9 cellular contexts compared by ENCODE assay signal in the genomic region with DNA sequence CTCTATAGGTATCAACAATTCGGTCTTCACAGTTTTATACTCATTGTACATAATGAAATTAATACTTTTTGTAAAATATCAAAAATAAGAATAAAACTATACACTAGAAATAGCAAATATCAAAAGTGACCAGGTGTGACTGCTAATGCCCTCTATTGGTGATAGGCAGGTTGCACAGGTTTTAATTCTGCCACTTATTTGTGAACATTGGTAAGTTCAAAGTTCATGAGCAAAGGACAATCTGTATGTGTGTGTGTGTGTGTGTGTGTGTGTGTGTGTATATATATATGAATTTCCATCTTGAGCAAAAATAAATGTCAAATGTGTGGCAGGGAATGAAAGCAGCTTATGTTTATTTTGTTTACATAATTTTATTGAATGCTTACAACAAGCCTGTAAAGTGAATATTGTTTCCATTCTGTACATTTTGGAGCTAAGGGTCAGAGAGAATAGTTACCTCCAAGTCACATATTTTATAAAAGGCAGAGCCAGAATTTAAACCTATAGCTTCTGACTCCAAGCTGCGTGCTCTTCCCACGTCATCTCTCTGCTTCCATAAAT.
DNase-seq lines count a peak whose midpoint lies in the region; ATAC-seq and TF ChIP-seq lines count a peak whose summit lies in the region.
"Had no signal": no experiment of that assay in that cellular context is flagged by ENCODE, and none has a peak within 500 bp of the region (broad histone marks: within the 10 kb centered on the region; RNA-seq: fewer than 3 reads in every experiment).

No MANE protein-coding gene starts in this region.

- 85 to 92% (median 89%) methylated on average over 3 of the region's 3 CpGs for WGBS in psoas muscle, 3 donors

- H3K4me1 Mint-ChIP-seq in nephron progenitor cell: no peaks in the 10 kb centered on the region

- TF ChIP-seq CTCF in VCaP (conservative IDR thresholded peaks at IDR 0.05) (peak; percentile 80), nephron progenitor cell (IDR thresholded peaks at IDR 0.05) (peak; percentile 22), psoas muscle (IDR thresholded peaks at IDR 0.05) (no peak)

- peaks cover 4% of the 10 kb centered on the region for H3K27me3 Mint-ChIP-seq in nephron progenitor cell (ENCODE audit: low read depth, poor library complexity)

- H3K27ac ChIP-seq in VCaP (no peak overlapping the region), psoas muscle (no peak overlapping the region)
- H3K27ac ChIP-seq: skin epidermis had no signal

- no peaks in the 10 kb centered on the region for H3K9me3 ChIP-seq in psoas muscle

- H3K27ac Mint-ChIP-seq in nephron progenitor cell: no peak overlapping the region
- no peak overlapping the region for H3K27ac Mint-ChIP-seq in activated naive CD4-positive, alpha-beta T cell treated with anti-CD3 and anti-CD28 coated beads, Interleukin-2, amount 50 U/mL, for 72 hours

- ATAC-seq in HG02938 (IDR thresholded peaks at IDR 0.05; ENCODE audit: unreplicated experiment): peak; percentile 61
- ATAC-seq in psoas muscle: no peak
- no peak for ATAC-seq in activated naive CD4-positive, alpha-beta T cell treated with anti-CD3 and anti-CD28 coated beads, Interleukin-2, amount 50 U/mL, for 72 hours
- ATAC-seq in HG03025 (IDR thresholded peaks at IDR 0.05; ENCODE audit: low FRiP score, unreplicated experiment): no peak

- no peak overlapping the region for H3K4me3 Mint-ChIP-seq in nephron progenitor cell

- H3K27me3 ChIP-seq in psoas muscle (ENCODE audit: insufficient read depth in 3 of 3, low read length in 2 of 3): no peaks in the 10 kb centered on the region

- no peaks in the 10 kb centered on the region for H3K4me1 ChIP-seq in psoas muscle

- H3K9me3 Mint-ChIP-seq in nephron progenitor cell: peaks cover 15% of the 10 kb centered on the region
- peaks cover 0 to 12% of the 10 kb centered on the region in 2 donors for H3K9me3 Mint-ChIP-seq in activated naive CD4-positive, alpha-beta T cell treated with anti-CD3 and anti-CD28 coated beads, Interleukin-2, amount 50 U/mL, for 72 hours

- intact Hi-C loops in psoas muscle (cut with DNase I): no loop called here

- no peak overlapping the region for H3K4me3 ChIP-seq in psoas muscle
- H3K4me3 ChIP-seq: skin epidermis had no signal

- H3K36me3 ChIP-seq in psoas muscle (ENCODE audit: insufficient read depth in 1 of 2, low read depth in 1 of 2): no peaks in the 10 kb centered on the region

- DNase-seq in DMS 273 (lab: John Stamatoyannopoulos, UW; ENCODE audit: unreplicated experiment): peak; percentile 22
- DNase-seq in DMS 273 treated with DMSO at 0.1 percent for 48 hours (lab: John Stamatoyannopoulos, UW): no peak
- DNase-seq in nephron progenitor cell: no peak
- no peak for DNase-seq in psoas muscle
- no peak for DNase-seq in activated naive CD4-positive, alpha-beta T cell treated with anti-CD3 and anti-CD28 coated beads, Interleukin-2, amount 50 U/mL, for 72 hours (ENCODE audit: low spot score in 2 of 2)

- H3K36me3 Mint-ChIP-seq in nephron progenitor cell (ENCODE audit: low read depth): no peaks in the 10 kb centered on the region
- no peaks in the 10 kb centered on the region for H3K36me3 Mint-ChIP-seq in activated naive CD4-positive, alpha-beta T cell treated with anti-CD3 and anti-CD28 coated beads, Interleukin-2, amount 50 U/mL, for 72 hours
